Comparison of ENCODE assay signal across 8 cellular contexts in genomic region chr10:28393956-28394568, GRCh38.
DNase-seq lines count a peak whose midpoint lies in the region; ATAC-seq, FAIRE-seq and TF ChIP-seq lines count a peak whose summit lies in the region.

No MANE protein-coding gene starts in this region.

- no peaks in the 10 kb centered on the region for H3K4me1 ChIP-seq in breast epithelium
- H3K4me1 ChIP-seq in kidney (ENCODE audit: control insufficient read depth in 1 of 2, insufficient read depth in 1 of 2, low read depth in 1 of 2, low read length in 2 of 2): no peaks in the 10 kb centered on the region

- no peaks in the 10 kb centered on the region for H3K9me3 ChIP-seq in WERI-Rb-1 (ENCODE audit: severe bottlenecking)
- no peaks in the 10 kb centered on the region for H3K9me3 ChIP-seq in breast epithelium
- no peaks in the 10 kb centered on the region for H3K9me3 ChIP-seq in kidney (ENCODE audit: control insufficient read depth in 1 of 2, low read length in 2 of 2)

- TF ChIP-seq CTCF in GM12864 (IDR thresholded peaks at IDR 0.05; ENCODE audit: low read depth, low read length, missing control alignments): peak; percentile 97
- peak; percentile 70 for TF ChIP-seq CTCF in WERI-Rb-1 (IDR thresholded peaks at IDR 0.05; ENCODE audit: low read depth, low read length)
- peak in 2 of 3 donors; percentile 52 to 55 for TF ChIP-seq CTCF in breast epithelium (IDR thresholded peaks at IDR 0.05)
- peak; percentile 77 for TF ChIP-seq CTCF in kidney (IDR thresholded peaks at IDR 0.05; ENCODE audit: borderline replicate concordance, extremely low read depth, insufficient read depth)

- DNase-seq in GM12864 (ENCODE audit: low read depth): peak; percentile 8
- peak; percentile 45 to 61 for DNase-seq in NCI-H2081 (lab: John Stamatoyannopoulos, UW)
- peak; percentile 49 for DNase-seq in WERI-Rb-1
- peak in 1 of 2 donors; percentile 42 for DNase-seq in breast epithelium (ENCODE audit: low spot score in 2 of 2)
- no peak for DNase-seq in kidney
- DNase-seq in stimulated activated CD4-positive, alpha-beta T cell treated with anti-CD3 and anti-CD28 coated beads, Interleukin-1b, Interleukin-23, amount 100 ng/mL, for 48 hours: peak; percentile 54

- no peak overlapping the region for H3K4me3 ChIP-seq in GM12864 (ENCODE audit: low read depth, low read length)
- H3K4me3 ChIP-seq in WERI-Rb-1 (ENCODE audit: low read depth, low read length): no peak overlapping the region
- H3K4me3 ChIP-seq in breast epithelium: no peak overlapping the region
- H3K4me3 ChIP-seq in kidney (ENCODE audit: low read length in 2 of 2): no peak overlapping the region

- no peak for FAIRE-seq in kidney (lab: Jason Lieb, UNC)

- H3K36me3 ChIP-seq in WERI-Rb-1 (no peaks in the 10 kb centered on the region), breast epithelium (no peaks in the 10 kb centered on the region), kidney (ENCODE audit: control insufficient read depth in 1 of 2, insufficient read depth in 2 of 2, low read length in 2 of 2) (no peaks in the 10 kb centered on the region)

- H3K27ac ChIP-seq in WERI-Rb-1 (no peak overlapping the region), breast epithelium (no peak overlapping the region), kidney (ENCODE audit: low read depth in 2 of 2, low read length in 2 of 2) (no peak overlapping the region)

- no peak overlapping the region for H3K9ac ChIP-seq in kidney (ENCODE audit: low read length in 2 of 2)

- no peak for TF ChIP-seq POLR2A in breast epithelium (IDR thresholded peaks at IDR 0.05)

- H3K27me3 ChIP-seq in WERI-Rb-1 (ENCODE audit: insufficient read depth, low read depth, severe bottlenecking) (no peaks in the 10 kb centered on the region), breast epithelium (no peaks in the 10 kb centered on the region)

- intact Hi-C loops in breast epithelium (cut with DNase I; ENCODE audit: low total_unique reads): no loop called here
- intact Hi-C loops in kidney (cut with DNase I): no loop called here

- ATAC-seq in HG02571 (IDR thresholded peaks at IDR 0.05; ENCODE audit: unreplicated experiment) (peak; percentile 68), GM21515 (IDR thresholded peaks at IDR 0.05; ENCODE audit: unreplicated experiment) (no peak)
